Comparison of ENCODE assay signal across 14 cellular contexts in genomic region chr2:120818441-120818920, GRCh38.
DNase-seq lines count a peak whose midpoint lies in the region; ATAC-seq and TF ChIP-seq lines count a peak whose summit lies in the region.
"Had no signal": no experiment of that assay in that cellular context is flagged by ENCODE, and none has a peak within 500 bp of the region (broad histone marks: within the 10 kb centered on the region; RNA-seq: fewer than 3 reads in every experiment).

No MANE protein-coding gene starts in this region.

- no peaks in the 10 kb centered on the region for H3K36me3 ChIP-seq in muscle layer of duodenum (ENCODE audit: control insufficient read depth in 1 of 2, insufficient read depth in 2 of 2, low read length in 2 of 2)
- H3K36me3 ChIP-seq: heart left ventricle had no signal

- no peaks in the 10 kb centered on the region for H3K4me1 Mint-ChIP-seq in stimulated activated naive B cell treated with anti-CD40 and anti-IgM and Interleukin-4, amounts not matched to agents 10 μg/mL and 1 μg/mL and 100 μg/mL, for 72 hours
- H3K4me1 Mint-ChIP-seq: CD14-positive monocyte had no signal

- no peaks in the 10 kb centered on the region for H3K36me3 Mint-ChIP-seq in stimulated activated naive B cell treated with anti-CD40 and anti-IgM and Interleukin-4, amounts not matched to agents 10 μg/mL and 1 μg/mL and 100 μg/mL, for 72 hours
- H3K36me3 Mint-ChIP-seq: CD14-positive monocyte, mesothelial cell of epicardium had no signal

- no peaks in the 10 kb centered on the region for H3K9me3 Mint-ChIP-seq in stimulated activated naive B cell treated with anti-CD40 and anti-IgM and Interleukin-4, amounts not matched to agents 10 μg/mL and 1 μg/mL and 100 μg/mL, for 72 hours
- H3K9me3 Mint-ChIP-seq: mesothelial cell of epicardium had no signal

- H3K4me3 Mint-ChIP-seq in stimulated activated naive B cell treated with anti-CD40 and anti-IgM and Interleukin-4, amounts not matched to agents 10 μg/mL and 1 μg/mL and 100 μg/mL, for 72 hours = no peak overlapping the region
- H3K4me3 Mint-ChIP-seq: CD14-positive monocyte, mesothelial cell of epicardium had no signal

- DNase-seq in AG08395 (ENCODE audit: low spot score) (peak; percentile 96), HT1080 (ENCODE audit: low read depth) (peak; percentile 37), choroid plexus epithelial cell (ENCODE audit: low read depth) (peak; percentile 79), NCI-H1436 treated with DMSO at 0.1 percent for 48 hours (lab: John Stamatoyannopoulos, UW) (no peak)
- DNase-seq in stimulated activated naive B cell treated with anti-CD40 and anti-IgM and Interleukin-4, amounts not matched to agents 10 μg/mL and 1 μg/mL and 100 μg/mL, for 72 hours = no peak
- DNase-seq: NCI-H1694 treated with DMSO at 0.1 percent for 48 hours; stimulated activated CD8-positive, alpha-beta memory T cell treated with anti-CD3 and anti-CD28 coated beads, Interleukin-4, amount 100 ng/mL, for 48 hours had no signal

- H3K4me3 ChIP-seq in choroid plexus epithelial cell (ENCODE audit: low read depth, low read length) (no peak overlapping the region), muscle layer of duodenum (ENCODE audit: low read depth in 1 of 2, low read length in 2 of 2) (no peak overlapping the region)
- H3K4me3 ChIP-seq: heart left ventricle, skin epidermis had no signal

- H3K27me3 Mint-ChIP-seq in stimulated activated naive B cell treated with anti-CD40 and anti-IgM and Interleukin-4, amounts not matched to agents 10 μg/mL and 1 μg/mL and 100 μg/mL, for 72 hours = no peaks in the 10 kb centered on the region

- H3K4me1 ChIP-seq in muscle layer of duodenum (ENCODE audit: control insufficient read depth in 1 of 2, insufficient read depth in 2 of 2, low read length in 2 of 2) = peaks cover 3 to 29% of the 10 kb centered on the region in 2 donors

- H3K27me3 ChIP-seq in muscle layer of duodenum (ENCODE audit: low read depth, low read length) = no peaks in the 10 kb centered on the region
- H3K27me3 ChIP-seq: heart left ventricle had no signal

- H3K27ac Mint-ChIP-seq in stimulated activated naive B cell treated with anti-CD40 and anti-IgM and Interleukin-4, amounts not matched to agents 10 μg/mL and 1 μg/mL and 100 μg/mL, for 72 hours = no peak overlapping the region
- H3K27ac Mint-ChIP-seq: CD14-positive monocyte, mesothelial cell of epicardium had no signal

- peak overlapping the region; percentile 31 for H3K27ac ChIP-seq in muscle layer of duodenum (ENCODE audit: low read length)

- H3K9me3 ChIP-seq in muscle layer of duodenum (ENCODE audit: control insufficient read depth in 1 of 2, low read length in 2 of 2) = no peaks in the 10 kb centered on the region
- H3K9me3 ChIP-seq: heart left ventricle had no signal

- no peak for TF ChIP-seq CTCF in choroid plexus epithelial cell (conservative IDR thresholded peaks at IDR 0.05; ENCODE audit: low read depth, low read length)

- no peak for ATAC-seq in GM18867 (IDR thresholded peaks at IDR 0.05; ENCODE audit: unreplicated experiment)
- ATAC-seq in stimulated activated naive B cell treated with anti-CD40 and anti-IgM and Interleukin-4, amounts not matched to agents 10 μg/mL and 1 μg/mL and 100 μg/mL, for 72 hours (replicated peaks) = no peak
- ATAC-seq in HG02870 (IDR thresholded peaks at IDR 0.05; ENCODE audit: unreplicated experiment) = no peak

Comparison
In these comparisons a context has a peak if more than half of its experiments do, and no peak if none do; other contexts are left out.
1. DNase-seq: peak in AG08395 (single experiment), HT1080 (single experiment) and choroid plexus epithelial cell (single experiment); none in stimulated activated naive B cell treated with anti-CD40 and anti-IgM and Interleukin-4, amounts not matched to agents 10 μg/mL and 1 μg/mL and 100 μg/mL, for 72 hours (single experiment) and NCI-H1436 treated with DMSO at 0.1 percent for 48 hours (single experiment).